ENCODE assay signal across 8 cellular contexts in the genomic region with DNA sequence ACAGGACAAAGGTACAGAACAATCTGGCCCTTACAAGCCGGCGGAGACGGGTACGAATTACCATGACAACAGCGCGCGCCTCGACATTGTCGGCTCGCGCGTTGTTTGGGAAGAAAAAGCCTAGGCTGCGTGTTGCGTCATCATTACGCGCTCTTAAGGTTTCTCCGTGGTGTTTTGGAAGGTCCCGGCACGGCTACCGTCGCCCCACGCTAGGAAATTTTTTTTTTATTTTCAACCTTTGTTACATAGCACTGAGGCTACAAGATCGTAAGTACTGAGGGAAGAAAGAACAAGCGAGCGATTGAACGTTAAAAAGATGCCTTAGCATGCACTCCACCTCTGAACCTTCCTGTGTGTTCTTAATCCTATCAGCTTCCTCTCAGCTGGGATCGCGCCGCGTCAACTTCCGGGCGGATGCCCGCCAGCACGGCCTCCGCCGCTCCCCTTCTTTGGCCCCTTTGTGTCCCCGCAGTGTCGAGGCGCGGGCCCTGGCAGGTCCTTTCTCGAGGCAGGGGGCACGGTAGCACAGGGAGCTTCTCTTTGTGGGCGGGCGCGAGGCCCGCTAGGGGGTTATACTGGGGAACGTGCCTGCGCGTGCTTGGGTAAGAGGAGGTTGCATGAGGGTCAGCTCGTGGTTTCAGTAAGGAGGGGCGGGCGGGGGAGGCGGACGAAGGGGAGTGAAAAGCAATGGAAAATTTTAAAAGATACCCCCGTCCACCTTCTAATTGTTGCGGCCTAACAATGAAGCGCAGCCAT. TPM values are rescaled to one million over a fixed set of nuclear protein-coding genes. Genes with fewer than 3 reads are reported as not detected.
A peak's percentile ranks its signal among the peaks of the same experiment; 100 is the strongest.
DNase-seq lines count a peak whose midpoint lies in the region; ATAC-seq, FAIRE-seq and TF ChIP-seq lines count a peak whose summit lies in the region.

A gene with protein sequence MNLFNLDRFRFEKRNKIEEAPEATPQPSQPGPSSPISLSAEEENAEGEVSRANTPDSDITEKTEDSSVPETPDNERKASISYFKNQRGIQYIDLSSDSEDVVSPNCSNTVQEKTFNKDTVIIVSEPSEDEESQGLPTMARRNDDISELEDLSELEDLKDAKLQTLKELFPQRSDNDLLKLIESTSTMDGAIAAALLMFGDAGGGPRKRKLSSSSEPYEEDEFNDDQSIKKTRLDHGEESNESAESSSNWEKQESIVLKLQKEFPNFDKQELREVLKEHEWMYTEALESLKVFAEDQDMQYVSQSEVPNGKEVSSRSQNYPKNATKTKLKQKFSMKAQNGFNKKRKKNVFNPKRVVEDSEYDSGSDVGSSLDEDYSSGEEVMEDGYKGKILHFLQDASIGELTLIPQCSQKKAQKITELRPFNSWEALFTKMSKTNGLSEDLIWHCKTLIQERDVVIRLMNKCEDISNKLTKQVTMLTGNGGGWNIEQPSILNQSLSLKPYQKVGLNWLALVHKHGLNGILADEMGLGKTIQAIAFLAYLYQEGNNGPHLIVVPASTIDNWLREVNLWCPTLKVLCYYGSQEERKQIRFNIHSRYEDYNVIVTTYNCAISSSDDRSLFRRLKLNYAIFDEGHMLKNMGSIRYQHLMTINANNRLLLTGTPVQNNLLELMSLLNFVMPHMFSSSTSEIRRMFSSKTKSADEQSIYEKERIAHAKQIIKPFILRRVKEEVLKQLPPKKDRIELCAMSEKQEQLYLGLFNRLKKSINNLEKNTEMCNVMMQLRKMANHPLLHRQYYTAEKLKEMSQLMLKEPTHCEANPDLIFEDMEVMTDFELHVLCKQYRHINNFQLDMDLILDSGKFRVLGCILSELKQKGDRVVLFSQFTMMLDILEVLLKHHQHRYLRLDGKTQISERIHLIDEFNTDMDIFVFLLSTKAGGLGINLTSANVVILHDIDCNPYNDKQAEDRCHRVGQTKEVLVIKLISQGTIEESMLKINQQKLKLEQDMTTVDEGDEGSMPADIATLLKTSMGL (plus strand): TSS at position 397 of the 756 bp plus-strand sequence. CDS start 530 bp downstream, outside the sequence.

- H3K27ac ChIP-seq in adipose tissue (ENCODE audit: low read depth, low read length), result peak within 1 kb of the TSS; percentile 79
- peak within 1 kb of the TSS; percentile 73 to 97 (median 94) for H3K27ac ChIP-seq in heart right ventricle
- H3K27ac ChIP-seq in upper lobe of left lung, result peak within 1 kb of the TSS; percentile 88 to 92 (median 88)

- H3K27me3 ChIP-seq in heart right ventricle, result no peaks in the 10 kb centered on the region
- H3K27me3 ChIP-seq in upper lobe of left lung, result no peaks in the 10 kb centered on the region

- H3K27ac Mint-ChIP-seq in T-cell, result peak within 1 kb of the TSS; percentile 99

- TF ChIP-seq CTCF in heart right ventricle (IDR thresholded peaks at IDR 0.05) (peak in 1 of 9 donors; percentile 12), upper lobe of left lung (IDR thresholded peaks at IDR 0.05) (peak in 3 of 6 experiments; percentile 8 to 23 (median 12))

- H3K4me3 ChIP-seq in heart right ventricle (peak within 1 kb of the TSS; percentile 64 to 93 (median 75)), upper lobe of left lung (peak within 1 kb of the TSS; percentile 46 to 88 (median 70))

- ATAC-seq in HG02840 (IDR thresholded peaks at IDR 0.05; ENCODE audit: low FRiP score, unreplicated experiment), result peak; percentile 96
- peak; percentile 90 to 96 (median 92) for ATAC-seq in T-cell (replicated peaks in 1 of 4)
- ATAC-seq in heart right ventricle, result peak; percentile 96 to 98 (median 97)
- ATAC-seq in upper lobe of left lung (ENCODE audit: low FRiP score in 2 of 2), result peak; percentile 95 to 98

- peaks cover 0 to 7% of the 10 kb centered on the region in 2 donors for H3K27me3 Mint-ChIP-seq in T-cell

- H3K4me3 Mint-ChIP-seq in T-cell, result peak within 1 kb of the TSS; percentile 94 to 98 (median 96)

- no peaks in the 10 kb centered on the region for H3K9me3 Mint-ChIP-seq in T-cell

- intact Hi-C loops in heart right ventricle (cut with DNase I) (no loop called here), posterior cingulate gyrus (cut with DNase I) (no loop called here)

- H3K9me3 ChIP-seq in heart right ventricle, result peaks cover 0 to 6% (median 0%) of the 10 kb centered on the region in 11 donors
- H3K9me3 ChIP-seq in upper lobe of left lung, result no peaks in the 10 kb centered on the region

- POLR2A ChIA-PET in T-cell (lab: Charles Lee), result interaction anchor here in 1 of 2 donors (0.6 kb wide), 1 partner anchor 55 kb away, joined by 8 read pairs; no protein-coding TSS in a partner anchor

- DNase-seq in GM12891 (ENCODE audit: insufficient read length, low spot score), result peak; percentile 65
- DNase-seq in NCI-H1436 treated with DMSO at 0.1 percent for 48 hours (lab: John Stamatoyannopoulos, UW), result peak; percentile 72
- DNase-seq in T-cell, result peak; percentile 62 to 92 (median 86)
- DNase-seq in heart right ventricle, result peak; percentile 83 to 92
- peak; percentile 70 to 97 (median 86) for DNase-seq in posterior cingulate gyrus
- peak; percentile 90 to 95 for DNase-seq in upper lobe of left lung

- H3K36me3 ChIP-seq in heart right ventricle (peaks cover 0 to 42% (median 18%) of the 10 kb centered on the region in 9 donors), upper lobe of left lung (peaks cover 0 to 18% (median 11%) of the 10 kb centered on the region in 4 donors)

- CTCF ChIA-PET in T-cell (lab: Charles Lee), result no interaction called here

- no peak for TF ChIP-seq EP300 in upper lobe of left lung (IDR thresholded peaks at IDR 0.05)

- WGBS in adipose tissue, 3 donors, result 0 to 1% (median 0%) methylated on average over 57 of the region's 57 CpGs
- 0% methylated on average over 57 of the region's 57 CpGs for WGBS in heart right ventricle, 2 donors
- 1% methylated on average over 45 to 57 of the region's 57 CpGs for WGBS in upper lobe of left lung, 2 donors

- peak; percentile 99 for FAIRE-seq in GM12891 (lab: Jason Lieb, UNC)

- TF ChIP-seq POLR2A in GM12891 (IDR thresholded peaks at IDR 0.05; ENCODE audit: low read depth, low read length), result peak; percentile 83
- TF ChIP-seq POLR2A in upper lobe of left lung (IDR thresholded peaks at IDR 0.05), result peak in 3 of 4 donors; percentile 32 to 66 (median 61)

- H3K4me1 ChIP-seq in heart right ventricle, result peaks cover 0 to 28% (median 23%) of the 10 kb centered on the region in 9 donors
- H3K4me1 ChIP-seq in upper lobe of left lung, result peaks cover 9 to 28% (median 13%) of the 10 kb centered on the region in 4 donors

- H3K4me1 Mint-ChIP-seq in T-cell, result peaks cover 34 to 46% (median 39%) of the 10 kb centered on the region in 3 donors

- H3K36me3 Mint-ChIP-seq in T-cell, result peaks cover 20% of the 10 kb centered on the region

TF ChIP-seq in GM12891, 5 proteins besides CTCF, POLR2A, EP300 and RAD21:
- TF ChIP-seq TAF1 (IDR thresholded peaks at IDR 0.05; ENCODE audit: low read depth, low read length), result peak; percentile 73
- TF ChIP-seq POLR2AphosphoS5 (IDR thresholded peaks at IDR 0.05; ENCODE audit: low read depth, low read length), result peak; percentile 83
- TF ChIP-seq POU2F2 (IDR thresholded peaks at IDR 0.05; ENCODE audit: low read depth, low read length), result peak; percentile 46; the same call in 1 of the 2 replicates
- TF ChIP-seq PAX5 (IDR thresholded peaks at IDR 0.05; ENCODE audit: insufficient read depth, low read length, severe bottlenecking), result no peak

RNA-seq across cellular contexts. Expression of the gene that starts here (rescaled TPM):
- 10.6 TPM for polyA plus RNA-seq in GM12891 (2012; ENCODE audit: low read depth, missing spikeins)
- 10 to 100 TPM; 17.1 to 22.9 (median 20.0) TPM for total RNA-seq in T-cell
- polyA plus RNA-seq in adipose tissue, result 1 to 10 TPM; 4.7 to 7.4 (median 6.2) TPM
- total RNA-seq in heart right ventricle, result 10 to 100 TPM in 8 of 10 donors, 1 to 10 TPM in 2; 8.5 to 15.1 (median 11.1) TPM
- 1 to 10 TPM; 4.5 to 9.4 TPM for polyA plus RNA-seq in heart right ventricle
- total RNA-seq in upper lobe of left lung, result 10 to 100 TPM; 12.1 to 25.0 (median 17.4) TPM

Comparison
In these comparisons a context has a peak if more than half of its experiments do, and no peak if none do; other contexts are left out.
1. Peak in every context shown above with its lines: DNase-seq, ATAC-seq, H3K4me3 ChIP-seq and H3K27ac ChIP-seq.